8 cellular contexts compared by ENCODE assay signal in genomic region chr10:97185326-97186058, GRCh38. TPM values are rescaled to one million over a fixed set of nuclear protein-coding genes. Genes with fewer than 3 reads are reported as not detected.
A peak's percentile ranks its signal among the peaks of the same experiment; 100 is the strongest.
DNase-seq lines count a peak whose midpoint lies in the region; ATAC-seq and TF ChIP-seq lines count a peak whose summit lies in the region.

Gene SLIT1, minus strand, starts transcription at chr10:97185959. Its CDS starts 285 bp downstream, at chr10:97185674.

- peaks cover 2% of the 10 kb centered on the region for H3K4me1 Mint-ChIP-seq in activated naive CD8-positive, alpha-beta T cell treated with anti-CD3 and anti-CD28 coated beads, Interleukin-2, amount 50 U/mL, for 24 hours

- intact Hi-C loops in mucosa of descending colon (cut with DNase I, micrococcal nuclease), result no loop called here

- H3K4me1 ChIP-seq in BLaER1 (peaks cover 33% of the 10 kb centered on the region), KMS-11 (ENCODE audit: low read depth, poor library complexity, severe bottlenecking) (peaks cover 16% of the 10 kb centered on the region), mucosa of descending colon (ENCODE audit: low read depth) (peaks cover 5% of the 10 kb centered on the region)

- no peaks in the 10 kb centered on the region for H3K9me3 Mint-ChIP-seq in activated naive CD8-positive, alpha-beta T cell treated with anti-CD3 and anti-CD28 coated beads, Interleukin-2, amount 50 U/mL, for 24 hours

- peak within 1 kb of the TSS; percentile 86 for H3K4me2 ChIP-seq in BLaER1
- H3K4me2 ChIP-seq in KMS-11, result peak within 1 kb of the TSS; percentile 55; the same call in 1 of the 2 replicates

- peak; percentile 10 for ATAC-seq in activated naive CD8-positive, alpha-beta T cell treated with anti-CD3 and anti-CD28 coated beads, Interleukin-2, amount 50 U/mL, for 24 hours
- peak; percentile 12 for ATAC-seq in mucosa of descending colon
- ATAC-seq in GM18868 (IDR thresholded peaks at IDR 0.05; ENCODE audit: unreplicated experiment), result no peak
- ATAC-seq in GM21526 (IDR thresholded peaks at IDR 0.05; ENCODE audit: low FRiP score, unreplicated experiment), result no peak

- H3K79me2 ChIP-seq in KMS-11 (ENCODE audit: insufficient read depth, low read depth), result peaks cover 4% of the 10 kb centered on the region; the same call in 1 of the 2 replicates

- H3K36me3 ChIP-seq in BLaER1, result no peaks in the 10 kb centered on the region
- H3K36me3 ChIP-seq in KMS-11 (ENCODE audit: insufficient read depth), result no peaks in the 10 kb centered on the region
- H3K36me3 ChIP-seq in mucosa of descending colon (ENCODE audit: low read depth), result no peaks in the 10 kb centered on the region

- TF ChIP-seq CTCF in KMS-11 (conservative IDR thresholded peaks at IDR 0.05; ENCODE audit: low read depth, low read length) (no peak), mucosa of descending colon (IDR thresholded peaks at IDR 0.05) (no peak)

- in situ Hi-C loops in KBM-7 (cut with MboI; ENCODE audit: low pct_unique_long_range_greater_than_20kb, low sequenced_read_pairs), result no loop called here

- no peak within 1 kb of the TSS for H3K9ac ChIP-seq in BLaER1
- peak within 1 kb of the TSS; percentile 58; the same call in 1 of the 2 replicates for H3K9ac ChIP-seq in KMS-11

- peak within 1 kb of the TSS; percentile 28 for H3K4me3 Mint-ChIP-seq in activated naive CD8-positive, alpha-beta T cell treated with anti-CD3 and anti-CD28 coated beads, Interleukin-2, amount 50 U/mL, for 24 hours

- H3K4me3 ChIP-seq in BLaER1 (peak within 1 kb of the TSS; percentile 64), KMS-11 (IDR thresholded peaks at IDR 0.05; ENCODE audit: insufficient read depth, low read depth, low read length) (no peak within 1 kb of the TSS), mucosa of descending colon (no peak within 1 kb of the TSS)

- no peaks in the 10 kb centered on the region for H3K9me3 ChIP-seq in BLaER1
- H3K9me3 ChIP-seq in mucosa of descending colon, result no peaks in the 10 kb centered on the region

- H3K27ac ChIP-seq in BLaER1 (no peak within 1 kb of the TSS), KMS-11 (no peak within 1 kb of the TSS; the same call in 1 of the 2 replicates)

- peaks cover 47% of the 10 kb centered on the region for H4K20me1 ChIP-seq in BLaER1
- no peaks in the 10 kb centered on the region for H4K20me1 ChIP-seq in KMS-11 (ENCODE audit: insufficient read depth)

- no peaks in the 10 kb centered on the region for H3K36me3 Mint-ChIP-seq in activated naive CD8-positive, alpha-beta T cell treated with anti-CD3 and anti-CD28 coated beads, Interleukin-2, amount 50 U/mL, for 24 hours (ENCODE audit: low read depth)

- DNase-seq in activated naive CD8-positive, alpha-beta T cell treated with anti-CD3 and anti-CD28 coated beads, Interleukin-2, amount 50 U/mL, for 24 hours, result no peak
- DNase-seq in mucosa of descending colon (no peak), KBM-7 (no peak), GM03348 (ENCODE audit: low spot score) (no peak)

- peaks cover 63% of the 10 kb centered on the region for H3K27me3 Mint-ChIP-seq in activated naive CD8-positive, alpha-beta T cell treated with anti-CD3 and anti-CD28 coated beads, Interleukin-2, amount 50 U/mL, for 24 hours

- H3K27ac Mint-ChIP-seq in activated naive CD8-positive, alpha-beta T cell treated with anti-CD3 and anti-CD28 coated beads, Interleukin-2, amount 50 U/mL, for 24 hours, result no peak within 1 kb of the TSS

- H3K27me3 ChIP-seq in BLaER1 (peaks cover 69% of the 10 kb centered on the region), KMS-11 (ENCODE audit: insufficient read depth, low read depth) (no peaks in the 10 kb centered on the region)

- peak within 1 kb of the TSS; percentile 47; the same call in 1 of the 2 replicates for H2AFZ ChIP-seq in KMS-11 (ENCODE audit: low read depth)

RNA-seq across cellular contexts. Expression of gene SLIT1, which starts in this region (rescaled TPM):
- total RNA-seq in mucosa of descending colon, result 1 to 10 TPM in 1 of 3 donors, under 1 TPM in 2; 0.17 to 1.1 (median 0.24) TPM

Comparison
In these comparisons a context has a peak if more than half of its experiments do, and no peak if none do; other contexts are left out.
1. ATAC-seq: peak in activated naive CD8-positive, alpha-beta T cell treated with anti-CD3 and anti-CD28 coated beads, Interleukin-2, amount 50 U/mL, for 24 hours (single experiment) and mucosa of descending colon (single experiment); none in GM18868 (single experiment) and GM21526 (single experiment).